ENCODE assay signal across 9 cellular contexts in the genomic region with DNA sequence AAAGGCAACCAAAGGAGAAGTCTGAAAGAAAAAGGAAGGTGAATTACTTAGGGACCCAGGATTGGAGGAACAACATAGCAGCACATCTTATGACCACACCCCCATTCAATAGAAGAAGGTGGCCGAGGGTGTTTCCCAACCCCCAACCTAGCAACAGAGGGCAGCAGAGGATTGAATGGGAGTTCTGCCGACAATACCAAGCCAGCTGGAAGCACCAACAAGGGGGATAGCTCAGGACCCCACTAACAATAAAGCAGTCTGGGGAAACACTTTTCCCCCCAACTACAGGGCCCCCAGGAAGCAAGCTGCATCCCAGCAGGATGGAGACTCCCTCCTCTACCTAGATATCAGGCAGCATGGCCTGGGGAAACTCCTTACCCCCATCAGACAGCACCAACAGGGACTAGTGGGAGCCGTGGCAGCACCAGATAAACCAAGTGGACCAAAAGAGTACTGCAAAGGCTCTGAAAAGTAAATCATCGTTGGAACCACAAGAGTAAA.
DNase-seq lines count a peak whose midpoint lies in the region; ATAC-seq, FAIRE-seq and TF ChIP-seq lines count a peak whose summit lies in the region.
"Had no signal": no experiment of that assay in that cellular context is flagged by ENCODE, and none has a peak within 500 bp of the region (broad histone marks: within the 10 kb centered on the region; RNA-seq: fewer than 3 reads in every experiment).

No MANE protein-coding gene starts in this region.

- intact Hi-C loops in CD8-positive, alpha-beta T cell (cut with DNase I, micrococcal nuclease): loop anchor here in 1 of 2 experiments (5.0 kb wide), 1 partner anchor 67 kb away; the partner anchor contains the start of gene ZHX3

- peak in 1 of 2 donors; percentile 21 for TF ChIP-seq RAD21 in liver (IDR thresholded peaks at IDR 0.05)

- TF ChIP-seq CTCF in D721Med (IDR thresholded peaks at IDR 0.05; ENCODE audit: insufficient read depth, missing control alignments): peak; percentile 15
- TF ChIP-seq CTCF in chondrocyte (IDR thresholded peaks at IDR 0.05): peak; percentile 73
- TF ChIP-seq CTCF in liver (IDR thresholded peaks at IDR 0.05; ENCODE audit: low read depth, low read length, missing input control): no peak
- TF ChIP-seq CTCF in CD8-positive, alpha-beta T cell (IDR thresholded peaks at IDR 0.05): no peak

- H3K9ac ChIP-seq in liver (ENCODE audit: low read depth in 1 of 2, low read length in 2 of 2): no peak overlapping the region

- no peaks in the 10 kb centered on the region for H3K27me3 ChIP-seq in liver (ENCODE audit: control insufficient read depth in 4 of 4, insufficient read depth in 4 of 4, low read length in 3 of 4)
- H3K27me3 ChIP-seq in CD8-positive, alpha-beta T cell (ENCODE audit: insufficient read depth, low read length): no peaks in the 10 kb centered on the region

- POLR2A ChIA-PET in CD8-positive, alpha-beta T cell (lab: Charles Lee): no interaction called here

- H3K9me3 Mint-ChIP-seq in chondrocyte (ENCODE audit: low read depth): no peaks in the 10 kb centered on the region
- H3K9me3 Mint-ChIP-seq in CD8-positive, alpha-beta T cell: no peaks in the 10 kb centered on the region

- peak overlapping the region; percentile 43 to 80 for H3K27ac ChIP-seq in liver (ENCODE audit: low read depth in 1 of 2, low read length in 2 of 2)
- peak overlapping the region; percentile 89 for H3K27ac ChIP-seq in urinary bladder (ENCODE audit: low read depth)
- H3K27ac ChIP-seq in CD8-positive, alpha-beta T cell (ENCODE audit: low read depth, low read length): no peak overlapping the region
- H3K27ac ChIP-seq: HL-60 had no signal

- H3K4me1 ChIP-seq in liver (ENCODE audit: control insufficient read depth in 4 of 4, insufficient read depth in 4 of 4, low read length in 3 of 4) (peaks cover 5 to 29% (median 23%) of the 10 kb centered on the region in 4 donors), urinary bladder (ENCODE audit: insufficient read depth) (peaks cover 4% of the 10 kb centered on the region)
- no peaks in the 10 kb centered on the region for H3K4me1 ChIP-seq in CD8-positive, alpha-beta T cell (ENCODE audit: insufficient read depth, low read length)

- ATAC-seq in HG02642 (IDR thresholded peaks at IDR 0.05; ENCODE audit: poor library complexity, unreplicated experiment): no peak
- no peak for ATAC-seq in HG03432 (IDR thresholded peaks at IDR 0.05; ENCODE audit: unreplicated experiment)
- ATAC-seq in CD8-positive, alpha-beta T cell: no peak

- no peaks in the 10 kb centered on the region for H3K27me3 Mint-ChIP-seq in chondrocyte (ENCODE audit: low read depth)
- H3K27me3 Mint-ChIP-seq in CD8-positive, alpha-beta T cell (ENCODE audit: low read depth): no peaks in the 10 kb centered on the region

- H3K4me3 ChIP-seq in liver (ENCODE audit: low read depth in 1 of 3, low read length in 3 of 3): no peak overlapping the region
- H3K4me3 ChIP-seq in urinary bladder (ENCODE audit: low read depth, low read length): no peak overlapping the region
- no peak overlapping the region for H3K4me3 ChIP-seq in CD8-positive, alpha-beta T cell (ENCODE audit: low read depth, low read length)

- FAIRE-seq in D721Med (lab: Jason Lieb, UNC): no peak

- no peaks in the 10 kb centered on the region for H3K9me3 ChIP-seq in liver (ENCODE audit: control insufficient read depth in 4 of 4, low read length in 3 of 4)
- no peaks in the 10 kb centered on the region for H3K9me3 ChIP-seq in CD8-positive, alpha-beta T cell (ENCODE audit: low read length)

- peak overlapping the region; percentile 92 for H3K27ac Mint-ChIP-seq in chondrocyte (ENCODE audit: unreplicated experiment)
- H3K27ac Mint-ChIP-seq in CD8-positive, alpha-beta T cell: no peak overlapping the region

- CTCF ChIA-PET in CD8-positive, alpha-beta T cell (lab: Charles Lee): interaction anchor here (0.5 to 1.4 kb wide), 2 partner anchors 115 to 207 kb away, joined by 3 to 5 read pairs; no protein-coding TSS in a partner anchor

- no peaks in the 10 kb centered on the region for H3K36me3 Mint-ChIP-seq in chondrocyte (ENCODE audit: low read depth)
- no peaks in the 10 kb centered on the region for H3K36me3 Mint-ChIP-seq in CD8-positive, alpha-beta T cell

- WGBS in liver: 76% methylated on average over 4 of the region's 4 CpGs
- 49% methylated on average over 4 of the region's 4 CpGs for WGBS in urinary bladder

- no peak overlapping the region for H3K4me3 Mint-ChIP-seq in chondrocyte (ENCODE audit: unreplicated experiment)
- no peak overlapping the region for H3K4me3 Mint-ChIP-seq in CD8-positive, alpha-beta T cell

- H3K4me1 Mint-ChIP-seq in chondrocyte (ENCODE audit: low read depth): peaks cover 74% of the 10 kb centered on the region
- no peaks in the 10 kb centered on the region for H3K4me1 Mint-ChIP-seq in CD8-positive, alpha-beta T cell (ENCODE audit: low read depth)

- DNase-seq in D721Med (ENCODE audit: insufficient read length, low spot score): no peak
- DNase-seq in MV-4-11 (lab: John Stamatoyannopoulos, UW): peak; percentile 45
- DNase-seq in chondrocyte (ENCODE audit: low spot score): no peak
- no peak for DNase-seq in CD8-positive, alpha-beta T cell

- H3K36me3 ChIP-seq in liver (ENCODE audit: control insufficient read depth in 4 of 4, insufficient read depth in 3 of 4, low read depth in 1 of 4, low read length in 3 of 4): peaks cover 0 to 2% (median 0%) of the 10 kb centered on the region in 4 donors
- H3K36me3 ChIP-seq in urinary bladder (ENCODE audit: insufficient read depth): no peaks in the 10 kb centered on the region
- H3K36me3 ChIP-seq in CD8-positive, alpha-beta T cell (ENCODE audit: insufficient read depth, low read length): no peaks in the 10 kb centered on the region

TF ChIP-seq in liver, 16 proteins besides CTCF, POLR2A, EP300 and RAD21:
- TF ChIP-seq RXRA (IDR thresholded peaks at IDR 0.05): no peak
- TF ChIP-seq, protein P1, sequence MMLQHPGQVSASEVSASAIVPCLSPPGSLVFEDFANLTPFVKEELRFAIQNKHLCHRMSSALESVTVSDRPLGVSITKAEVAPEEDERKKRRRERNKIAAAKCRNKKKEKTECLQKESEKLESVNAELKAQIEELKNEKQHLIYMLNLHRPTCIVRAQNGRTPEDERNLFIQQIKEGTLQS (IDR thresholded peaks at IDR 0.05): no peak
- no peak for TF ChIP-seq YY1 (IDR thresholded peaks at IDR 0.05)
- no peak for TF ChIP-seq EGR1 (IDR thresholded peaks at IDR 0.05; ENCODE audit: low read depth in 2 of 2)
- TF ChIP-seq TAF1 (conservative IDR thresholded peaks at IDR 0.05): no peak
- TF ChIP-seq, protein P2, sequence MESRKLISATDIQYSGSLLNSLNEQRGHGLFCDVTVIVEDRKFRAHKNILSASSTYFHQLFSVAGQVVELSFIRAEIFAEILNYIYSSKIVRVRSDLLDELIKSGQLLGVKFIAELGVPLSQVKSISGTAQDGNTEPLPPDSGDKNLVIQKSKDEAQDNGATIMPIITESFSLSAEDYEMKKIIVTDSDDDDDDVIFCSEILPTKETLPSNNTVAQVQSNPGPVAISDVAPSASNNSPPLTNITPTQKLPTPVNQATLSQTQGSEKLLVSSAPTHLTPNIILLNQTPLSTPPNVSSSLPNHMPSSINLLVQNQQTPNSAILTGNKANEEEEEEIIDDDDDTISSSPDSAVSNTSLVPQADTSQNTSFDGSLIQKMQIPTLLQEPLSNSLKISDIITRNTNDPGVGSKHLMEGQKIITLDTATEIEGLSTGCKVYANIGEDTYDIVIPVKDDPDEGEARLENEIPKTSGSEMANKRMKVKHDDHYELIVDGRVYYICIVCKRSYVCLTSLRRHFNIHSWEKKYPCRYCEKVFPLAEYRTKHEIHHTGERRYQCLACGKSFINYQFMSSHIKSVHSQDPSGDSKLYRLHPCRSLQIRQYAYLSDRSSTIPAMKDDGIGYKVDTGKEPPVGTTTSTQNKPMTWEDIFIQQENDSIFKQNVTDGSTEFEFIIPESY (IDR thresholded peaks at IDR 0.05): no peak
- no peak for TF ChIP-seq FOXA2 (IDR thresholded peaks at IDR 0.05)
- no peak for TF ChIP-seq NR2F2 (IDR thresholded peaks at IDR 0.05)

Comparison
In these comparisons a context has a peak if more than half of its experiments do, and no peak if none do; other contexts are left out.
1. CTCF ChIP-seq: peak in D721Med (single experiment) and chondrocyte (single experiment); none in liver (single experiment) and CD8-positive, alpha-beta T cell (single experiment).